16 cellular contexts compared by ENCODE assay signal in the genomic region with DNA sequence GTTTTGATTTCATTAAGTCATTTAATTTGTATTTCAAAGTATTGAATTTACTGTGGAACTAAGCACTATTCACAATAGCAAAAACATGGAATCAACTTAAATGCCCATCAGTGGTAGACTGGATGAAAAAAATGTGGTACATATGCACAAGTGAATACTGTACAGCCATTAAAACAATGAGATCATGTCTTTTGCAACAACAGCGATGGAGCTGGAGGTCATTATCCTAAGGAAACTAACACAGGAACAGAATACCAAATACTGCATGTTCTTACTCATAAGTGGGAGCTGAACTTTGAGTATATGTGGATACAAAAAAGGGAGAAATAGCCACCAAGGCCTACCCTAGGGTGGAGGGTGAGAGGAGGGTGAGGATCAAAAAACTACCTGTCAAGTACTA.
"Had no signal": no experiment of that assay in that cellular context is flagged by ENCODE, and none has a peak within 500 bp of the region (broad histone marks: within the 10 kb centered on the region; RNA-seq: fewer than 3 reads in every experiment).

No MANE protein-coding gene starts in this region.

- ATAC-seq: gastroesophageal sphincter; left ventricle myocardium superior; right lobe of liver; stimulated activated naive B cell treated with anti-CD40 and anti-IgM and Interleukin-4, amounts not matched to agents 10 μg/mL and 1 μg/mL and 100 μg/mL, for 72 hours; T-cell; WTC11 had no signal

- H3K27me3 Mint-ChIP-seq: activated CD4-positive, alpha-beta T cell treated with anti-CD3 and anti-CD28 coated beads, Interleukin-2, amount 10 ng/mL, durations not matched to agents 24 days and 14 days; activated naive CD4-positive, alpha-beta T cell treated with anti-CD3 and anti-CD28 coated beads, Interleukin-2, amount 50 U/mL, for 24 hours; natural killer cell treated with Interleukin-12 subunit alpha and Interleukin-12 subunit beta and Interleukin-15 and Interleukin-18, amount 100 ng/mL, for 72 hours; stimulated activated naive B cell treated with anti-CD40 and anti-IgM and Interleukin-4, amounts not matched to agents 10 μg/mL and 1 μg/mL and 100 μg/mL, for 72 hours; T-cell; type B pancreatic cell had no signal

- H3K36me3 Mint-ChIP-seq: WTC11 had no signal

- H3K4me3 Mint-ChIP-seq: activated CD4-positive, alpha-beta T cell treated with anti-CD3 and anti-CD28 coated beads, Interleukin-2, amount 10 ng/mL, durations not matched to agents 24 days and 14 days; activated naive CD4-positive, alpha-beta T cell treated with anti-CD3 and anti-CD28 coated beads, Interleukin-2, amount 50 U/mL, for 24 hours; natural killer cell treated with Interleukin-12 subunit alpha and Interleukin-12 subunit beta and Interleukin-15 and Interleukin-18, amount 100 ng/mL, for 72 hours; stimulated activated naive B cell treated with anti-CD40 and anti-IgM and Interleukin-4, amounts not matched to agents 10 μg/mL and 1 μg/mL and 100 μg/mL, for 72 hours; T-cell; type B pancreatic cell; WTC11 had no signal

- DNase-seq: activated CD4-positive, alpha-beta T cell treated with anti-CD3 and anti-CD28 coated beads, Interleukin-2, amount 10 ng/mL, durations not matched to agents 24 days and 14 days; aorta; esophagus squamous epithelium; left ventricle myocardium superior; mesenchymal stem cell; nucleus accumbens; right lobe of liver; spleen; stimulated activated CD4-positive, alpha-beta T cell treated with anti-CD3 and anti-CD28 coated beads, Interleukin-1b, Interleukin-23, amount 100 ng/mL, for 48 hours; stimulated activated naive B cell treated with anti-CD40 and anti-IgM and Interleukin-4, amounts not matched to agents 10 μg/mL and 1 μg/mL and 100 μg/mL, for 72 hours; T-cell had no signal

- H3K9me3 Mint-ChIP-seq: activated naive CD4-positive, alpha-beta T cell treated with anti-CD3 and anti-CD28 coated beads, Interleukin-2, amount 50 U/mL, for 24 hours; natural killer cell treated with Interleukin-12 subunit alpha and Interleukin-12 subunit beta and Interleukin-15 and Interleukin-18, amount 100 ng/mL, for 72 hours; stimulated activated naive B cell treated with anti-CD40 and anti-IgM and Interleukin-4, amounts not matched to agents 10 μg/mL and 1 μg/mL and 100 μg/mL, for 72 hours; T-cell; type B pancreatic cell had no signal

- H3K27ac Mint-ChIP-seq: activated naive CD4-positive, alpha-beta T cell treated with anti-CD3 and anti-CD28 coated beads, Interleukin-2, amount 50 U/mL, for 24 hours; T-cell; type B pancreatic cell; WTC11 had no signal

- H3K4me1 Mint-ChIP-seq: activated naive CD4-positive, alpha-beta T cell treated with anti-CD3 and anti-CD28 coated beads, Interleukin-2, amount 50 U/mL, for 24 hours; WTC11 had no signal
